ENCODE assay signal across 2 cellular contexts in the genomic region with DNA sequence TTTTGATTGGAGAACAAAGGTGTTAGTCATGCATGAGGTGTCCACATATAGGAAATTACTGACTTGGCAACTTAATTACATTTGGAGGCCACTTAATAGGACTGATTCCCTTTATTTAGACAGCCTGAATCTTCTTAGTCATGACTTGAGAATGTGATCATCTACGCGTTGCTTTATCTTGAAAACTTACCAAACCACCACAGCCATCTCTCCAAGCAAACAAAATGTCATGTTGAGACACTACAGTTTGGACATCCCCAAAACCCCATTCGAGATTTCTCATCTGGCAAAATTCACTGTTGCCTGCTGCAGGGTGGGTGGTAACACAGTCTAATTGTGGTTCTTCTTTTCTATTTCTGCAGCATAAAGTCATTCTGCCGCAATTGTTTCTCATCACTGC.
TF ChIP-seq lines count a peak whose summit lies in the region.

No MANE protein-coding gene starts in this region.

TF ChIP-seq in IMR-90, 13 proteins besides CTCF, POLR2A, EP300 and RAD21:
- TF ChIP-seq SMC3 (IDR thresholded peaks at IDR 0.05; ENCODE audit: low read depth, low read length) (no peak), MAFK (IDR thresholded peaks at IDR 0.05; ENCODE audit: low read depth, low read length) (peak; percentile 31; the same call in 1 of the 2 replicates), NFE2L2 (IDR thresholded peaks at IDR 0.05; ENCODE audit: low read depth, low read length) (no peak), FOS (IDR thresholded peaks at IDR 0.05; ENCODE audit: low read depth, low read length) (peak; percentile 57; the same call in 1 of the 2 replicates)

TF ChIP-seq in endothelial cell of umbilical vein, 7 proteins besides CTCF, POLR2A, EP300 and RAD21:
- TF ChIP-seq MYC (IDR thresholded peaks at IDR 0.05; ENCODE audit: low read depth, low read length) (no peak), EZH2 (IDR thresholded peaks at IDR 0.05; ENCODE audit: borderline replicate concordance, low read depth, low read length, severe bottlenecking) (no peak), FOS (IDR thresholded peaks at IDR 0.05; ENCODE audit: borderline replicate concordance, insufficient read depth, low read length) (peak; percentile 19), POLR2AphosphoS5 (IDR thresholded peaks at IDR 0.05; ENCODE audit: insufficient read depth, low read depth, low read length) (no peak)
